8 cellular contexts compared by ENCODE assay signal in genomic region chr19:17289489-17289888, GRCh38. TPM values are rescaled to one million over a fixed set of nuclear protein-coding genes. Genes with fewer than 3 reads are reported as not detected.
DNase-seq lines count a peak whose midpoint lies in the region; ATAC-seq and TF ChIP-seq lines count a peak whose summit lies in the region.

No MANE protein-coding gene starts in this region.

- CTCF ChIA-PET in activated CD4-positive, alpha-beta memory T cell treated with anti-CD3 and anti-CD28 coated beads for 36 hours (lab: Charles Lee): interaction anchor here (1.6 kb wide), 1 partner anchor 16 kb away, joined by 7 read pairs; the partner anchor contains the start of gene MRPL34

- no peak overlapping the region for H3K4me3 Mint-ChIP-seq in activated CD4-positive, alpha-beta memory T cell treated with anti-CD3 and anti-CD28 coated beads for 36 hours
- no peak overlapping the region for H3K4me3 Mint-ChIP-seq in T-helper 17 cell

- no peaks in the 10 kb centered on the region for H3K27me3 ChIP-seq in BE2C
- H3K27me3 ChIP-seq in HUES48 (ENCODE audit: control insufficient read depth, insufficient read depth, low read length): no peaks in the 10 kb centered on the region

- no peak for TF ChIP-seq CTCF in BE2C (IDR thresholded peaks at IDR 0.05; ENCODE audit: low read depth, low read length)

- intact Hi-C loops in activated CD4-positive, alpha-beta memory T cell treated with anti-CD3 and anti-CD28 coated beads for 36 hours (cut with micrococcal nuclease): no loop called here

- H3K9ac ChIP-seq in HUES48 (ENCODE audit: low read depth, low read length): no peak overlapping the region

- H3K9me3 ChIP-seq in BE2C (no peaks in the 10 kb centered on the region), HUES48 (ENCODE audit: control insufficient read depth, insufficient read depth, low read length) (no peaks in the 10 kb centered on the region), T-helper 17 cell (ENCODE audit: control insufficient read depth, low read length, poor library complexity, severe bottlenecking) (no peaks in the 10 kb centered on the region)

- no peaks in the 10 kb centered on the region for H3K9me3 Mint-ChIP-seq in activated CD4-positive, alpha-beta memory T cell treated with anti-CD3 and anti-CD28 coated beads for 36 hours

- no peak overlapping the region for H3K4me3 ChIP-seq in BE2C (ENCODE audit: low read depth, low read length)
- peak overlapping the region; percentile 19; the same call in 1 of the 2 replicates for H3K4me3 ChIP-seq in HUES48 (ENCODE audit: low read depth, low read length)

- peaks cover 7% of the 10 kb centered on the region for H3K4me1 ChIP-seq in BE2C
- peaks cover 3% of the 10 kb centered on the region; the same call in 1 of the 2 replicates for H3K4me1 ChIP-seq in HUES48 (ENCODE audit: control insufficient read depth, insufficient read depth, low read length)

- peaks cover 6% of the 10 kb centered on the region for H3K4me1 Mint-ChIP-seq in activated CD4-positive, alpha-beta memory T cell treated with anti-CD3 and anti-CD28 coated beads for 36 hours (ENCODE audit: low read depth)
- H3K4me1 Mint-ChIP-seq in T-helper 17 cell: peaks cover 5% of the 10 kb centered on the region

- DNase-seq in BE2C (peak; percentile 86), glomerular visceral epithelial cell (ENCODE audit: extremely low spot score) (peak; percentile 57), renal cortical epithelial cell (ENCODE audit: low read depth) (peak; percentile 81), T-helper 17 cell (no peak)
- DNase-seq in activated CD4-positive, alpha-beta memory T cell treated with anti-CD3 and anti-CD28 coated beads for 36 hours: peak; percentile 75

- ATAC-seq in HG02759 (IDR thresholded peaks at IDR 0.05; ENCODE audit: unreplicated experiment) (no peak), T-helper 17 cell (no peak), HG03039 (IDR thresholded peaks at IDR 0.05; ENCODE audit: unreplicated experiment) (no peak)

- peaks cover 3% of the 10 kb centered on the region for H3K36me3 Mint-ChIP-seq in activated CD4-positive, alpha-beta memory T cell treated with anti-CD3 and anti-CD28 coated beads for 36 hours
- H3K36me3 Mint-ChIP-seq in T-helper 17 cell (ENCODE audit: low read depth): no peaks in the 10 kb centered on the region

- H3K36me3 ChIP-seq in BE2C: 0 out of 2 replicates have a peak, but pooled peaks cover 3% of the 10 kb centered on the region
- peaks cover 15% of the 10 kb centered on the region for H3K36me3 ChIP-seq in HUES48 (ENCODE audit: control insufficient read depth, insufficient read depth, low read length)

- H3K27me3 Mint-ChIP-seq in activated CD4-positive, alpha-beta memory T cell treated with anti-CD3 and anti-CD28 coated beads for 36 hours: peaks cover 3% of the 10 kb centered on the region
- H3K27me3 Mint-ChIP-seq in T-helper 17 cell: no peaks in the 10 kb centered on the region

- POLR2A ChIA-PET in activated CD4-positive, alpha-beta memory T cell treated with anti-CD3 and anti-CD28 coated beads for 36 hours (lab: Charles Lee): no interaction called here

- H3K27ac Mint-ChIP-seq in activated CD4-positive, alpha-beta memory T cell treated with anti-CD3 and anti-CD28 coated beads for 36 hours: no peak overlapping the region
- H3K27ac Mint-ChIP-seq in T-helper 17 cell: no peak overlapping the region

- H3K27ac ChIP-seq in HUES48 (ENCODE audit: low read depth, low read length): no peak overlapping the region

RNA-seq across cellular contexts. Expression of gene ANKLE1, which starts 7.8 kb away (rescaled TPM):
- 0.32 TPM for polyA plus RNA-seq in BE2C (2012; ENCODE audit: insufficient read depth, insufficient read length, low read depth)
- 10 to 100 TPM; 10.5 to 10.7 TPM for total RNA-seq in activated CD4-positive, alpha-beta memory T cell treated with anti-CD3 and anti-CD28 coated beads for 36 hours
- 0.52 and 1.1 TPM in 2 replicates for total RNA-seq in renal cortical epithelial cell
- total RNA-seq in T-helper 17 cell: 1 to 10 TPM; 1.4 to 2.0 TPM

RNA-seq across cellular contexts. Expression of gene ABHD8, which starts 13.7 kb away (rescaled TPM):
- 8.6 TPM for polyA plus RNA-seq in BE2C (2012; ENCODE audit: insufficient read depth, insufficient read length, low read depth)
- 1 to 10 TPM; 7.7 to 7.9 TPM for total RNA-seq in activated CD4-positive, alpha-beta memory T cell treated with anti-CD3 and anti-CD28 coated beads for 36 hours
- 11.8 and 19.4 TPM in 2 replicates for total RNA-seq in renal cortical epithelial cell
- total RNA-seq in T-helper 17 cell: 1 to 10 TPM; 5.0 to 7.1 TPM

RNA-seq across cellular contexts. Expression of gene MRPL34, which starts 16.2 kb away (rescaled TPM):
- 333 TPM for polyA plus RNA-seq in BE2C (2012; ENCODE audit: insufficient read depth, insufficient read length, low read depth)
- 10 to 100 TPM; 92.9 to 93.7 TPM for total RNA-seq in activated CD4-positive, alpha-beta memory T cell treated with anti-CD3 and anti-CD28 coated beads for 36 hours
- total RNA-seq in renal cortical epithelial cell (54.2 and 57.8 TPM in 2 replicates), T-helper 17 cell (10 to 100 TPM; 47.0 to 47.1 TPM)

RNA-seq across cellular contexts. Expression of gene DDA1, which starts 19.9 kb away (rescaled TPM):
- 131 TPM for polyA plus RNA-seq in BE2C (2012; ENCODE audit: insufficient read depth, insufficient read length, low read depth)
- total RNA-seq in activated CD4-positive, alpha-beta memory T cell treated with anti-CD3 and anti-CD28 coated beads for 36 hours: 10 to 100 TPM; 37.2 to 37.5 TPM
- total RNA-seq in renal cortical epithelial cell (30.3 and 36.3 TPM in 2 replicates), T-helper 17 cell (10 to 100 TPM; 40.3 to 50.3 TPM)

RNA-seq across cellular contexts. Expression of gene BABAM1, which starts 22.2 kb away (rescaled TPM):
- 212 TPM for polyA plus RNA-seq in BE2C (2012; ENCODE audit: insufficient read depth, insufficient read length, low read depth)
- total RNA-seq in activated CD4-positive, alpha-beta memory T cell treated with anti-CD3 and anti-CD28 coated beads for 36 hours: 100 to 1,000 TPM; 110 TPM
- total RNA-seq in renal cortical epithelial cell (75.3 and 119 TPM in 2 replicates), T-helper 17 cell (10 to 100 TPM; 70.7 to 72.2 TPM)

Comparison
In these comparisons a context has a peak if more than half of its experiments do, and no peak if none do; other contexts are left out.
1. DNase-seq: peak in BE2C (single experiment), activated CD4-positive, alpha-beta memory T cell treated with anti-CD3 and anti-CD28 coated beads for 36 hours (single experiment), glomerular visceral epithelial cell (single experiment) and renal cortical epithelial cell (single experiment); none in T-helper 17 cell (0 of 3).